8 cellular contexts compared by ENCODE assay signal in the genomic region with DNA sequence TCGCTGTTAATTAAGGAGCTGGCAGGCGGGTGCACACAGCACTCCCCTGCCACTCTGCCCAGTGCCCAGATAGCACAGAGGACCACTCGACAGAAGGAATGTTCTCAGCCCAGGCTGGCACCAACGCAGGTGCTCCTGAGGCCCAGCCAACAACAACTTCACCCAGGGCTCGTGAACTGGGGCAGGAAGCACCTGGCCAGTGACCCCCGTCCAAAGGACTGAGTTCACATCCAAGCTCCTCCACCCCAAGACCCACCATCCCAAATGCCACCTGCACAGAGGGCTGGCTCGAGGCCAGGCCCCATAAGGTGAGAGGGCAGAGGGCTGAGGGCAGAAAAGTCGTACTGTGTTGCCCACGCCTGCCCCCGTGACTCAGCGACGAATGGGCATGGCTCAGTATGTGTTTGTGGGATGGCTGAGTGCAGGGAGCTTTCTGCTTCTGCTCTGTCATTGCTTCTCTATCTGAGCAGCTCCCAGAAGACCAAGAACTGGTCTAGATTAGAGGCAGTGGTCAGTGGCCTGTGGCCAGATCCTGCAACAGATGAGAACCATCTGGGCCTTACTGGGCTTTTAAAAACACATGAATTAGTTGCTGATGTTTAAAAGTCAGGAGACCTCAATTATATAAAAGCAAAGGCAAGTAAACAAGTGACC.
A peak's percentile ranks its signal among the peaks of the same experiment; 100 is the strongest.
DNase-seq lines count a peak whose midpoint lies in the region; ATAC-seq and TF ChIP-seq lines count a peak whose summit lies in the region.

No MANE protein-coding gene starts in this region.

- H3K4ac ChIP-seq in trophoblast cell (ENCODE audit: low read depth, low read length) = no peak overlapping the region

- WGBS in trophoblast cell (ENCODE audit: extremely low coverage, insufficient coverage, insufficient read length) = no CpG with 5 or more reads among the region's 12 CpGs

- H3K27ac Mint-ChIP-seq in activated T-helper 2 cell treated with anti-CD3 and anti-CD28 coated beads, Interferon-gamma antibody, Interleukin-2, Interleukin-4, amounts not matched to agents 10 μg/mL and 5 μg/mL and 100 μg/mL, durations not matched to agents 14 hours and 24 hours and 36 hours = peak overlapping the region; percentile 98

- H4K91ac ChIP-seq in trophoblast cell (ENCODE audit: low read depth, low read length) = peak overlapping the region; percentile 10

- no peak overlapping the region for H2AFZ ChIP-seq in trophoblast cell (ENCODE audit: insufficient read depth, low read length, poor library complexity)

- no peak overlapping the region for H2BK12ac ChIP-seq in trophoblast cell (ENCODE audit: low read length)

- no peak overlapping the region for H3K14ac ChIP-seq in trophoblast cell (ENCODE audit: low read length)

- H2BK5ac ChIP-seq in trophoblast cell (ENCODE audit: low read depth, low read length, poor library complexity) = no peak overlapping the region

- H3K27ac ChIP-seq in trophoblast cell (ENCODE audit: low read depth, low read length) = no peak overlapping the region

- H3K4me1 ChIP-seq in trophoblast cell (ENCODE audit: control insufficient read depth in 1 of 2, insufficient read depth in 2 of 2, low read length in 2 of 2) = peaks cover 0 to 2% of the 10 kb centered on the region in 2 experiments

- H3K36me3 ChIP-seq in trophoblast cell (ENCODE audit: control insufficient read depth in 1 of 2, insufficient read depth in 2 of 2, low read length in 2 of 2) = peaks cover 68 to 81% of the 10 kb centered on the region in 2 experiments

- no peak overlapping the region for H4K8ac ChIP-seq in trophoblast cell (ENCODE audit: low read depth, low read length)

- peak overlapping the region; percentile 30 for H2AK5ac ChIP-seq in trophoblast cell (ENCODE audit: low read length)

- H2BK120ac ChIP-seq in trophoblast cell (ENCODE audit: insufficient read depth, low read length, poor library complexity) = no peak overlapping the region

- no peak overlapping the region for H3K4me2 ChIP-seq in trophoblast cell (ENCODE audit: low read length)

- no peak for TF ChIP-seq CTCF in NB4 (IDR thresholded peaks at IDR 0.05; ENCODE audit: low read depth, low read length)

- ATAC-seq in left lobe of liver = no peak

- TF ChIP-seq POLR2A in NB4 (IDR thresholded peaks at IDR 0.05; ENCODE audit: extremely low read depth, insufficient read length) = no peak

- peaks cover 63% of the 10 kb centered on the region for H3K4me1 Mint-ChIP-seq in activated T-helper 2 cell treated with anti-CD3 and anti-CD28 coated beads, Interferon-gamma antibody, Interleukin-2, Interleukin-4, amounts not matched to agents 10 μg/mL and 5 μg/mL and 100 μg/mL, durations not matched to agents 14 hours and 24 hours and 36 hours (ENCODE audit: low read depth)

- H3K4me3 Mint-ChIP-seq in activated T-helper 2 cell treated with anti-CD3 and anti-CD28 coated beads, Interferon-gamma antibody, Interleukin-2, Interleukin-4, amounts not matched to agents 10 μg/mL and 5 μg/mL and 100 μg/mL, durations not matched to agents 14 hours and 24 hours and 36 hours (ENCODE audit: low read depth) = peak overlapping the region; percentile 55

- H3K27me3 ChIP-seq in trophoblast cell (ENCODE audit: insufficient read depth, low read length) = no peaks in the 10 kb centered on the region

- H3K9ac ChIP-seq in trophoblast cell (ENCODE audit: low read length) = no peak overlapping the region

- peaks cover 94% of the 10 kb centered on the region for H3K36me3 Mint-ChIP-seq in activated T-helper 2 cell treated with anti-CD3 and anti-CD28 coated beads, Interferon-gamma antibody, Interleukin-2, Interleukin-4, amounts not matched to agents 10 μg/mL and 5 μg/mL and 100 μg/mL, durations not matched to agents 14 hours and 24 hours and 36 hours (ENCODE audit: low read depth)

- no peaks in the 10 kb centered on the region for H3K27me3 Mint-ChIP-seq in activated T-helper 2 cell treated with anti-CD3 and anti-CD28 coated beads, Interferon-gamma antibody, Interleukin-2, Interleukin-4, amounts not matched to agents 10 μg/mL and 5 μg/mL and 100 μg/mL, durations not matched to agents 14 hours and 24 hours and 36 hours (ENCODE audit: low read depth)

- H3K79me1 ChIP-seq in trophoblast cell (ENCODE audit: low read length) = no peaks in the 10 kb centered on the region

- no peak overlapping the region for H3K18ac ChIP-seq in trophoblast cell (ENCODE audit: low read length)

- H3K9me3 ChIP-seq in trophoblast cell (ENCODE audit: insufficient read depth, low read depth, low read length) = no peaks in the 10 kb centered on the region

- H3K9me3 Mint-ChIP-seq in activated T-helper 2 cell treated with anti-CD3 and anti-CD28 coated beads, Interferon-gamma antibody, Interleukin-2, Interleukin-4, amounts not matched to agents 10 μg/mL and 5 μg/mL and 100 μg/mL, durations not matched to agents 14 hours and 24 hours and 36 hours = no peaks in the 10 kb centered on the region

- peak; percentile 90 for DNase-seq in AG08395 (ENCODE audit: low spot score)
- DNase-seq in NB4 (ENCODE audit: low read depth) = peak; percentile 61
- DNase-seq in activated T-helper 2 cell treated with anti-CD3 and anti-CD28 coated beads, Interferon-gamma antibody, Interleukin-2, Interleukin-4, amounts not matched to agents 10 μg/mL and 5 μg/mL and 100 μg/mL, durations not matched to agents 14 hours and 24 hours and 36 hours (ENCODE audit: low spot score) = no peak
- DNase-seq in fibroblast of peridontal ligament (ENCODE audit: extremely low read depth) = peak; percentile 99
- DNase-seq in trophoblast cell = peak in 1 of 2 donors; percentile 14
- no peak for DNase-seq in NCI-H146 (lab: John Stamatoyannopoulos, UW)
- DNase-seq in left lobe of liver (ENCODE audit: low spot score) = no peak
- no peak for DNase-seq in midbrain (lab: John Stamatoyannopoulos, UW)

- intact Hi-C loops in activated T-helper 2 cell treated with anti-CD3 and anti-CD28 coated beads, Interferon-gamma antibody, Interleukin-2, Interleukin-4, amounts not matched to agents 10 μg/mL and 5 μg/mL and 100 μg/mL, durations not matched to agents 14 hours and 24 hours and 36 hours (cut with micrococcal nuclease) = loop anchor here (2.0 to 5.0 kb wide), 3 partner anchors 16 to 160 kb away; a partner anchor contains a TSS

- no peaks in the 10 kb centered on the region for H3K79me2 ChIP-seq in trophoblast cell (ENCODE audit: control insufficient read depth, insufficient read depth, low read length, poor library complexity)

- H3K23ac ChIP-seq in trophoblast cell (ENCODE audit: low read length) = no peak overlapping the region

- H4K12ac ChIP-seq in trophoblast cell (ENCODE audit: low read depth, low read length) = no peak overlapping the region

- H3K4me3 ChIP-seq in NB4 (ENCODE audit: low read depth, low read length) (no peak overlapping the region), trophoblast cell (ENCODE audit: low read depth, low read length) (no peak overlapping the region)

Comparison
In these comparisons a context has a peak if more than half of its experiments do, and no peak if none do; other contexts are left out.
1. DNase-seq: peak in AG08395 (single experiment), NB4 (single experiment) and fibroblast of peridontal ligament (single experiment); none in activated T-helper 2 cell treated with anti-CD3 and anti-CD28 coated beads, Interferon-gamma antibody, Interleukin-2, Interleukin-4, amounts not matched to agents 10 μg/mL and 5 μg/mL and 100 μg/mL, durations not matched to agents 14 hours and 24 hours and 36 hours (single experiment), NCI-H146 (single experiment), left lobe of liver (single experiment) and midbrain (single experiment).